ENCODE assay signal across 12 cellular contexts in the genomic region with DNA sequence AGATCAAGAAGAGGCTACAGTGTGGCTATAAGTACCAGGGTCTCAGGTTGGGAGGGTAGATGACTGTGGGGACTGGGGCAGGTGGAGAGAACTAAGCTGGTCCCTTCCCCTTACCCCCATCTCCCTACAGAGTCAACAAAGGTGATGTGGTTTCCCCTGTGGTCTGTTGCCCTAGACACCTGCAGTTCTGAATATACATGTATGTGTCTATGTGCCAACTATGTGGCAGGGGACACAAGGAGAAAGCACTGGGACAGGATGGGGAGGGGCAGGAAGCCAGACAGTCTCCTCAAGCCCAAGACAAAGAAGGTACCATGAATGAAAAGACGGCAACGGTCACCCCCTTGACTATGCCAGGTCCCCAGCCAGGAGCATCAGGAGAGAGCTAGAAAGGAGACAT. TPM values are rescaled to one million over a fixed set of nuclear protein-coding genes. Genes with fewer than 3 reads are reported as not detected.
DNase-seq lines count a peak whose midpoint lies in the region; ATAC-seq and TF ChIP-seq lines count a peak whose summit lies in the region.
"Had no signal": no experiment of that assay in that cellular context is flagged by ENCODE, and none has a peak within 500 bp of the region (broad histone marks: within the 10 kb centered on the region; RNA-seq: fewer than 3 reads in every experiment).

No MANE protein-coding gene starts in this region.

- ATAC-seq in Right ventricle myocardium inferior = no peak
- peak; percentile 16 for ATAC-seq in activated T-helper 17 cell treated with anti-CD3 and anti-CD28 coated beads, Interleukin-2, amount 50 U/mL, for 72 hours (replicated peaks)
- ATAC-seq in GM21529 (IDR thresholded peaks at IDR 0.05; ENCODE audit: unreplicated experiment) = no peak

- H3K27ac Mint-ChIP-seq in activated T-helper 17 cell treated with anti-CD3 and anti-CD28 coated beads, Interleukin-2, amount 50 U/mL, for 72 hours = peak overlapping the region; percentile 88

- peak overlapping the region; percentile 99 for H3K27ac ChIP-seq in left ventricle myocardium inferior (replicated peaks)
- peak overlapping the region; percentile 76 for H3K27ac ChIP-seq in muscle layer of colon (ENCODE audit: low read depth, low read length)
- H3K27ac ChIP-seq in urinary bladder (ENCODE audit: low read depth) = peak overlapping the region; percentile 35

- 90% methylated on average over 2 of the region's 2 CpGs for WGBS in urinary bladder

- no peak for DNase-seq in left ventricle myocardium inferior
- DNase-seq in Right ventricle myocardium inferior (ENCODE audit: missing footprints) = no peak
- DNase-seq in HAP-1 (ENCODE audit: low spot score in 2 of 2) = no peak
- DNase-seq in NCI-H748 treated with DMSO at 0.1 percent for 48 hours (lab: John Stamatoyannopoulos, UW) = no peak
- DNase-seq: activated CD4-positive, CD25-positive, alpha-beta regulatory T cell; BE2C; NCI-H82; stimulated activated CD4-positive, alpha-beta T cell treated with anti-CD3 and anti-CD28 coated beads, Interleukin-4, amount 100 ng/mL, for 1 hour had no signal

- no peak overlapping the region for H3K9ac ChIP-seq in muscle layer of colon (ENCODE audit: low read length)

- no peak overlapping the region for H3K4me3 ChIP-seq in left ventricle myocardium inferior
- H3K4me3 ChIP-seq in muscle layer of colon (ENCODE audit: low read depth in 1 of 2, low read length in 2 of 2) = no peak overlapping the region
- H3K4me3 ChIP-seq in urinary bladder (ENCODE audit: low read depth, low read length) = no peak overlapping the region
- no peak overlapping the region for H3K4me3 ChIP-seq in HAP-1

- no peaks in the 10 kb centered on the region for H3K36me3 ChIP-seq in left ventricle myocardium inferior
- no peaks in the 10 kb centered on the region for H3K36me3 ChIP-seq in muscle layer of colon (ENCODE audit: insufficient read depth, low read length)
- H3K36me3 ChIP-seq in urinary bladder (ENCODE audit: insufficient read depth) = no peaks in the 10 kb centered on the region
- no peaks in the 10 kb centered on the region for H3K36me3 ChIP-seq in HAP-1 (replicated peaks)
- H3K36me3 ChIP-seq: BE2C had no signal

- TF ChIP-seq CTCF in left ventricle myocardium inferior (IDR thresholded peaks at IDR 0.05; ENCODE audit: borderline replicate concordance) = no peak

- intact Hi-C loops in left ventricle myocardium inferior (cut with micrococcal nuclease) = no loop called here
- intact Hi-C loops in Right ventricle myocardium inferior (cut with DNase I) = no loop called here

- H3K9me3 ChIP-seq in left ventricle myocardium inferior (replicated peaks) (no peaks in the 10 kb centered on the region), muscle layer of colon (ENCODE audit: low read length) (no peaks in the 10 kb centered on the region), HAP-1 (no peaks in the 10 kb centered on the region)
- H3K9me3 ChIP-seq: BE2C had no signal

- in situ Hi-C loops in HAP-1 (cut with MboI; ENCODE audit: low sequenced_read_pairs) = no loop called here

- H3K27me3 Mint-ChIP-seq in activated T-helper 17 cell treated with anti-CD3 and anti-CD28 coated beads, Interleukin-2, amount 50 U/mL, for 72 hours = no peaks in the 10 kb centered on the region

- peaks cover 17% of the 10 kb centered on the region for H3K36me3 Mint-ChIP-seq in activated T-helper 17 cell treated with anti-CD3 and anti-CD28 coated beads, Interleukin-2, amount 50 U/mL, for 72 hours (ENCODE audit: low read depth)

- H3K4me1 ChIP-seq in left ventricle myocardium inferior (peaks cover 94% of the 10 kb centered on the region), muscle layer of colon (ENCODE audit: insufficient read depth, low read length) (peaks cover 69% of the 10 kb centered on the region), urinary bladder (ENCODE audit: insufficient read depth) (peaks cover 3% of the 10 kb centered on the region), HAP-1 (peaks cover 13% of the 10 kb centered on the region)

- peaks cover 58% of the 10 kb centered on the region for H3K4me1 Mint-ChIP-seq in activated T-helper 17 cell treated with anti-CD3 and anti-CD28 coated beads, Interleukin-2, amount 50 U/mL, for 72 hours

- H3K27me3 ChIP-seq in left ventricle myocardium inferior (ENCODE audit: low read depth) (no peaks in the 10 kb centered on the region), muscle layer of colon (ENCODE audit: control insufficient read depth in 1 of 2, insufficient read depth in 2 of 2, low read length in 2 of 2) (no peaks in the 10 kb centered on the region), HAP-1 (ENCODE audit: low read depth) (no peaks in the 10 kb centered on the region)
- H3K27me3 ChIP-seq: BE2C had no signal

- H3K9me3 Mint-ChIP-seq in activated T-helper 17 cell treated with anti-CD3 and anti-CD28 coated beads, Interleukin-2, amount 50 U/mL, for 72 hours = no peaks in the 10 kb centered on the region

- peak overlapping the region; percentile 93 for H3K4me3 Mint-ChIP-seq in activated T-helper 17 cell treated with anti-CD3 and anti-CD28 coated beads, Interleukin-2, amount 50 U/mL, for 72 hours

RNA-seq across cellular contexts. Expression of a gene that starts 4.5 kb away (rescaled TPM):
- 47.1 TPM for total RNA-seq in left ventricle myocardium inferior
- 38.8 TPM for total RNA-seq in Right ventricle myocardium inferior
- total RNA-seq in activated T-helper 17 cell treated with anti-CD3 and anti-CD28 coated beads, Interleukin-2, amount 50 U/mL, for 72 hours = 100 to 1,000 TPM; 163 to 471 TPM
- total RNA-seq in urinary bladder = 26.8 TPM
- 92.4 TPM for polyA plus RNA-seq in urinary bladder

RNA-seq across cellular contexts. Expression of a gene that starts 51.2 kb away (rescaled TPM):
- total RNA-seq in left ventricle myocardium inferior (25.3 TPM), Right ventricle myocardium inferior (23.2 TPM), urinary bladder (8.6 TPM)
- total RNA-seq in activated T-helper 17 cell treated with anti-CD3 and anti-CD28 coated beads, Interleukin-2, amount 50 U/mL, for 72 hours = 1 to 10 TPM; 6.7 to 8.2 TPM
- 31.1 TPM for polyA plus RNA-seq in urinary bladder

Comparison
In these comparisons a context has a peak if more than half of its experiments do, and no peak if none do; other contexts are left out.
1. H3K27ac ChIP-seq: peak in every context shown above with its lines; median percentile 99 in left ventricle myocardium inferior; 76 in muscle layer of colon; 35 in urinary bladder.